Comparison of ENCODE assay signal across 30 cellular contexts in genomic region chr10:4086041-4086886, GRCh38.
DNase-seq lines count a peak whose midpoint lies in the region; ATAC-seq, FAIRE-seq and TF ChIP-seq lines count a peak whose summit lies in the region.
"Had no signal": no experiment of that assay in that cellular context is flagged by ENCODE, and none has a peak within 500 bp of the region (broad histone marks: within the 10 kb centered on the region; RNA-seq: fewer than 3 reads in every experiment).

No MANE protein-coding gene starts in this region.

- WGBS in liver, result 66% methylated on average over 14 of the region's 14 CpGs
- 27% methylated on average over 14 of the region's 14 CpGs for WGBS in HepG2 (ENCODE audit: low lambda C conversion rate)
- WGBS in heart right ventricle, 2 donors, result 12 to 17% methylated on average over 14 of the region's 14 CpGs
- WGBS in mesodermal cell (ENCODE audit: insufficient coverage in 2 of 2), 2 experiments, result 78 to 87% methylated on average over 10 to 14 of the region's 14 CpGs

- H3K9me3 ChIP-seq in liver (ENCODE audit: control insufficient read depth in 4 of 4, low read length in 3 of 4) (no peaks in the 10 kb centered on the region), HepG2 (ENCODE audit: low read length) (no peaks in the 10 kb centered on the region), heart right ventricle (no peaks in the 10 kb centered on the region), mesodermal cell (ENCODE audit: control insufficient read depth, low read length) (no peaks in the 10 kb centered on the region), thoracic aorta (no peaks in the 10 kb centered on the region), A673 (ENCODE audit: low read depth, low read length, poor library complexity, severe bottlenecking) (no peaks in the 10 kb centered on the region)
- H3K9me3 ChIP-seq: adrenal gland, HAP-1, left lung, neutrophil, stomach, upper lobe of right lung had no signal

- FAIRE-seq in HepG2 (lab: Jason Lieb, UNC) (no peak), GM12891 (lab: Jason Lieb, UNC) (no peak)

- peaks cover 0 to 3% (median 0%) of the 10 kb centered on the region in 4 donors for H3K4me1 ChIP-seq in liver (ENCODE audit: control insufficient read depth in 4 of 4, insufficient read depth in 4 of 4, low read length in 3 of 4)
- H3K4me1 ChIP-seq in HepG2 (ENCODE audit: insufficient read depth, low read length), result no peaks in the 10 kb centered on the region
- peaks cover 3 to 54% (median 40%) of the 10 kb centered on the region in 9 donors for H3K4me1 ChIP-seq in heart right ventricle
- H3K4me1 ChIP-seq in mesodermal cell (ENCODE audit: control insufficient read depth, insufficient read depth, low read length, poor library complexity, severe bottlenecking), result peaks cover 37% of the 10 kb centered on the region
- H3K4me1 ChIP-seq in thoracic aorta (ENCODE audit: control insufficient read depth in 1 of 2, low read depth in 2 of 2), result peaks cover 22 to 41% of the 10 kb centered on the region in 2 donors
- peaks cover 26% of the 10 kb centered on the region for H3K4me1 ChIP-seq in A673 (ENCODE audit: insufficient read depth, low read length, poor library complexity, severe bottlenecking)
- H3K4me1 ChIP-seq: HAP-1 had no signal

- no peak for TF ChIP-seq CTCF in liver (IDR thresholded peaks at IDR 0.05; ENCODE audit: low read depth, low read length, missing input control)
- TF ChIP-seq CTCF in HepG2 (CRISPR knock-in tag; IDR thresholded peaks at IDR 0.05), result no peak
- TF ChIP-seq CTCF in heart right ventricle (IDR thresholded peaks at IDR 0.05), result no peak
- no peak for TF ChIP-seq CTCF in thoracic aorta (IDR thresholded peaks at IDR 0.05)
- TF ChIP-seq CTCF in A673 (conservative IDR thresholded peaks at IDR 0.05; ENCODE audit: low read depth, low read length), result no peak

- no peak for DNase-seq in HepG2 (ENCODE audit: low spot score)
- DNase-seq in heart right ventricle, result peak in 1 of 2 donors; percentile 76
- DNase-seq in thoracic aorta (ENCODE audit: low spot score), result no peak
- DNase-seq in A673 (ENCODE audit: low spot score), result no peak
- no peak for DNase-seq in GM12891 (ENCODE audit: insufficient read length, low spot score)
- no peak for DNase-seq in activated CD4-positive, alpha-beta T cell treated with anti-CD3 and anti-CD28 coated beads, Interleukin-2, amount 50 U/mL, for 4 hours
- DNase-seq: 8988T; activated B cell treated with CpG ODN at 0.5 μM for 24 hours; activated CD4-positive, alpha-beta memory T cell treated with anti-CD3 and anti-CD28 coated beads for 36 hours; activated gamma-delta T cell treated with Interleukin-2 at 50 U/mL for 16 hours; activated T-cell treated with anti-CD3 and anti-CD28 coated beads for 4 hours; AML-193; CD8-positive, alpha-beta memory T cell; effector CD8-positive, alpha-beta T cell; GF-D8; glutamatergic neuron; left lung; NCI-H1436 treated with DMSO at 0.1 percent for 48 hours; NCI-H2171; NCI-H526; stomach; T-helper 9 cell; upper lobe of right lung had no signal

- peak overlapping the region in 1 of 2 donors; percentile 25 for H3K27ac ChIP-seq in liver (ENCODE audit: low read depth in 1 of 2, low read length in 2 of 2)
- no peak overlapping the region for H3K27ac ChIP-seq in HepG2 (ENCODE audit: extremely low read length, insufficient read depth, low read length)
- peak overlapping the region in 9 of 10 donors; percentile 0 to 87 (median 77) for H3K27ac ChIP-seq in heart right ventricle
- H3K27ac ChIP-seq in mesodermal cell (ENCODE audit: low read depth, low read length, severe bottlenecking), result peak overlapping the region; percentile 26
- H3K27ac ChIP-seq in thoracic aorta, result peak overlapping the region in 1 of 2 donors; percentile 30
- no peak overlapping the region for H3K27ac ChIP-seq in A673 (ENCODE audit: low read depth, low read length, poor library complexity, severe bottlenecking)
- H3K27ac ChIP-seq: adrenal gland, left lung, neutrophil, RWPE1, upper lobe of right lung had no signal

- no peak overlapping the region for H2AFZ ChIP-seq in HepG2 (ENCODE audit: low read length)

- BruUV-seq in HepG2 (replicated peaks; lab: Mats Ljungman, UMichigan) (no TSS peak), A673 (replicated peaks; lab: Mats Ljungman, UMichigan) (no TSS peak)

- H3K4me2 ChIP-seq in HepG2 (ENCODE audit: low read depth, low read length), result no peak overlapping the region

- TF ChIP-seq POLR2A in HepG2 (IDR thresholded peaks at IDR 0.05; ENCODE audit: insufficient read depth in 1 of 2, low read depth in 2 of 2, low read length in 2 of 2) (no peak), GM12891 (IDR thresholded peaks at IDR 0.05; ENCODE audit: low read depth, low read length) (no peak)

- in situ Hi-C loops in HepG2 (cut with HindIII; ENCODE audit: extremely low pct_ligation_motif_present, low pct_unique_long_range_greater_than_20kb), result no loop called here

- CTCF ChIA-PET in HepG2 (lab: Yijun Ruan, JAX; ENCODE audit: low intra/inter-chr PET ratio, low total read pairs) (no interaction called here), A673 (lab: Charles Lee) (no interaction called here)

- H4K20me1 ChIP-seq in HepG2 (ENCODE audit: insufficient read depth, low read length), result no peaks in the 10 kb centered on the region

- H3K9ac ChIP-seq in liver (ENCODE audit: low read depth in 1 of 2, low read length in 2 of 2) (no peak overlapping the region), HepG2 (ENCODE audit: insufficient read depth, low read depth, low read length) (no peak overlapping the region)

- no peak overlapping the region for H3K4me3 ChIP-seq in liver (ENCODE audit: low read depth in 1 of 3, low read length in 3 of 3)
- H3K4me3 ChIP-seq in HepG2 (replicated peaks in 1 of 3; ENCODE audit: insufficient read depth in 1 of 3, low read depth in 2 of 3, low read length in 3 of 3), result no peak overlapping the region
- peak overlapping the region in 7 of 10 donors; percentile 0 to 36 (median 28) for H3K4me3 ChIP-seq in heart right ventricle
- H3K4me3 ChIP-seq in mesodermal cell (ENCODE audit: extremely low read depth, insufficient read depth, low read length, poor library complexity, severe bottlenecking), result no peak overlapping the region
- H3K4me3 ChIP-seq in thoracic aorta, result peak overlapping the region; percentile 54
- no peak overlapping the region for H3K4me3 ChIP-seq in A673 (ENCODE audit: low read depth, low read length, poor library complexity, severe bottlenecking)
- H3K4me3 ChIP-seq: adrenal gland, HAP-1, left lung, stomach, upper lobe of right lung had no signal

- intact Hi-C loops in HepG2 (cut with micrococcal nuclease; ENCODE audit: unreplicated experiment) (no loop called here), heart right ventricle (cut with DNase I) (loop anchor here in 3 of 10 donors (5.0 to 10.0 kb wide), 6 partner anchors 159 to 681 kb away; partner anchors contain the start of gene KLF6 (in 1 of the 3)), A673 (cut with micrococcal nuclease; ENCODE audit: unreplicated experiment) (no loop called here)

- no peaks in the 10 kb centered on the region for H3K36me3 ChIP-seq in liver (ENCODE audit: control insufficient read depth in 4 of 4, insufficient read depth in 3 of 4, low read depth in 1 of 4, low read length in 3 of 4)
- no peaks in the 10 kb centered on the region for H3K36me3 ChIP-seq in HepG2 (replicated peaks in 1 of 2; ENCODE audit: control insufficient read depth in 1 of 2, insufficient read depth in 2 of 2, low read length in 2 of 2)
- H3K36me3 ChIP-seq in heart right ventricle, result no peaks in the 10 kb centered on the region
- no peaks in the 10 kb centered on the region for H3K36me3 ChIP-seq in mesodermal cell (ENCODE audit: control insufficient read depth, insufficient read depth, low read length)
- H3K36me3 ChIP-seq in thoracic aorta, result no peaks in the 10 kb centered on the region
- no peaks in the 10 kb centered on the region for H3K36me3 ChIP-seq in A673 (ENCODE audit: insufficient read depth, low read length, poor library complexity, severe bottlenecking)
- H3K36me3 ChIP-seq: adrenal gland, HAP-1, left lung, neutrophil, stomach, upper lobe of right lung had no signal

- TF ChIP-seq RAD21 in liver (IDR thresholded peaks at IDR 0.05), result no peak
- TF ChIP-seq RAD21 in HepG2 (CRISPR knock-in tag; IDR thresholded peaks at IDR 0.05), result no peak

- POLR2A ChIA-PET in HepG2 (lab: Yijun Ruan, JAX) (no interaction called here), A673 (lab: Charles Lee; ENCODE audit: low non-redundant PET) (no interaction called here)

- H3K27me3 ChIP-seq in liver (ENCODE audit: control insufficient read depth in 4 of 4, insufficient read depth in 4 of 4, low read length in 3 of 4), result no peaks in the 10 kb centered on the region
- H3K27me3 ChIP-seq in HepG2 (ENCODE audit: control insufficient read depth in 1 of 2, insufficient read depth in 2 of 2, low read length in 2 of 2), result peaks cover 0 to 26% of the 10 kb centered on the region in 2 experiments; a peak in 3 of 5 replicates
- H3K27me3 ChIP-seq in heart right ventricle, result no peaks in the 10 kb centered on the region
- no peaks in the 10 kb centered on the region for H3K27me3 ChIP-seq in thoracic aorta (replicated peaks; ENCODE audit: insufficient read depth)
- no peaks in the 10 kb centered on the region for H3K27me3 ChIP-seq in A673 (replicated peaks; ENCODE audit: insufficient read depth, low read depth, low read length, poor library complexity)
- H3K27me3 ChIP-seq: left lung, neutrophil, stomach, upper lobe of right lung had no signal

- no peaks in the 10 kb centered on the region for H3K79me2 ChIP-seq in HepG2 (ENCODE audit: insufficient read depth, low read length)

- no peak for TF ChIP-seq EP300 in HepG2 (IDR thresholded peaks at IDR 0.05; ENCODE audit: low read depth in 2 of 2, low read length in 2 of 2)
- TF ChIP-seq EP300 in HepG2 (CRISPR knock-in tag; IDR thresholded peaks at IDR 0.05; ENCODE audit: borderline replicate concordance), result no peak

- ATAC-seq in HepG2, result no peak
- ATAC-seq in heart right ventricle, result peak; percentile 27 to 83 (median 57)
- no peak for ATAC-seq in thoracic aorta (ENCODE audit: insufficient number of reproducible peaks, low FRiP score, low read depth)
- ATAC-seq: esophagus mucosa, left lung, upper lobe of right lung had no signal

TF ChIP-seq in liver, 16 proteins besides CTCF, POLR2A, EP300 and RAD21 (continues in another document):
- peak; percentile 38 for TF ChIP-seq NR2F2 (IDR thresholded peaks at IDR 0.05)

TF ChIP-seq in HepG2, 621 proteins besides CTCF, POLR2A, EP300 and RAD21 (continues in another document):
- TF ChIP-seq ZNF652 (CRISPR knock-in tag; IDR thresholded peaks at IDR 0.05; ENCODE audit: borderline replicate concordance, low read depth), result no peak
- no peak for TF ChIP-seq PLRG1 (conservative IDR thresholded peaks at IDR 0.05)
- TF ChIP-seq ZNF232 (CRISPR knock-in tag; IDR thresholded peaks at IDR 0.05; ENCODE audit: borderline replicate concordance), result no peak

TF ChIP-seq in GM12891, 5 proteins besides CTCF, POLR2A, EP300 and RAD21:
- TF ChIP-seq SPI1 (IDR thresholded peaks at IDR 0.05; ENCODE audit: low read depth, low read length) (no peak), POLR2AphosphoS5 (IDR thresholded peaks at IDR 0.05; ENCODE audit: low read depth, low read length) (no peak), TAF1 (IDR thresholded peaks at IDR 0.05; ENCODE audit: low read depth, low read length) (no peak), PAX5 (IDR thresholded peaks at IDR 0.05; ENCODE audit: insufficient read depth, low read length, severe bottlenecking) (no peak), POU2F2 (IDR thresholded peaks at IDR 0.05; ENCODE audit: low read depth, low read length) (no peak)

Comparison
In these comparisons a context has a peak if more than half of its experiments do, and no peak if none do; other contexts are left out.
1. H3K27ac ChIP-seq: peak in heart right ventricle (9 of 10) and mesodermal cell (single experiment); none in HepG2 (single experiment) and A673 (single experiment).
2. H3K4me3 ChIP-seq: peak in heart right ventricle (7 of 10) and thoracic aorta (single experiment); none in liver (0 of 3), HepG2 (0 of 3), mesodermal cell (single experiment) and A673 (single experiment).
3. ATAC-seq: peak in heart right ventricle (8 of 8); none in HepG2 (single experiment) and thoracic aorta (single experiment).